Comparison of ENCODE assay signal across 19 cellular contexts in genomic region chr11:1372660-1373059, GRCh38. TPM values are rescaled to one million over a fixed set of nuclear protein-coding genes. Genes with fewer than 3 reads are reported as not detected.
DNase-seq lines count a peak whose midpoint lies in the region; ATAC-seq and TF ChIP-seq lines count a peak whose summit lies in the region.
"Had no signal": no experiment of that assay in that cellular context is flagged by ENCODE, and none has a peak within 500 bp of the region (broad histone marks: within the 10 kb centered on the region; RNA-seq: fewer than 3 reads in every experiment).

No MANE protein-coding gene starts in this region.

- H3K9me3 ChIP-seq in right atrium auricular region (no peaks in the 10 kb centered on the region), Panc1 (ENCODE audit: control insufficient read depth, insufficient read depth, low read depth, low read length) (no peaks in the 10 kb centered on the region)

- DNase-seq in Right ventricle myocardium inferior (ENCODE audit: missing footprints) (peak; percentile 42), right atrium auricular region (ENCODE audit: low spot score) (no peak), D341Med (ENCODE audit: low spot score) (peak; percentile 20), Panc1 (ENCODE audit: low read depth, low spot score) (no peak), kidney tubule cell (ENCODE audit: low spot score) (no peak)
- DNase-seq in effector CD4-positive, alpha-beta T cell, result peak; percentile 1
- DNase-seq: 8988T; Calu3; CD8-positive, alpha-beta T cell; DMS 273 treated with DMSO at 0.1 percent for 48 hours; DMS79; GDM1; GOT3; H9 had no signal

- H3K27ac ChIP-seq in right atrium auricular region (no peak overlapping the region), Panc1 (ENCODE audit: low read length) (peak overlapping the region; percentile 32; the same call in 1 of the 2 replicates)
- H3K27ac ChIP-seq: BLaER1 treated with 17β-estradiol and CSF1 and Interleukin-3, amounts not matched to agents 10 nM and 100 nM; HL-60; KMS-11 had no signal

- POLR2A ChIA-PET in Panc1 (lab: Charles Lee), result no interaction called here

- in situ Hi-C loops in Panc1 (cut with HindIII; ENCODE audit: low pct_unique_long_range_greater_than_20kb, low sequenced_read_pairs), result no loop called here

- intact Hi-C loops in Right ventricle myocardium inferior (cut with DNase I), result no loop called here
- intact Hi-C loops in Panc1 (cut with micrococcal nuclease; ENCODE audit: unreplicated experiment), result no loop called here

- no peak for TF ChIP-seq CTCF in right atrium auricular region (IDR thresholded peaks at IDR 0.05)
- TF ChIP-seq CTCF in Panc1 (IDR thresholded peaks at IDR 0.05), result no peak

- CTCF ChIA-PET in Panc1 (lab: Charles Lee), result no interaction called here

- H3K4me3 ChIP-seq in right atrium auricular region, result no peak overlapping the region
- no peak overlapping the region for H3K4me3 ChIP-seq in Panc1 (ENCODE audit: low read depth in 2 of 2, low read length in 2 of 2)
- H3K4me3 ChIP-seq: BLaER1 treated with 17β-estradiol and CSF1 and Interleukin-3, amounts not matched to agents 10 nM and 100 nM had no signal

- H3K4me1 ChIP-seq in right atrium auricular region (no peaks in the 10 kb centered on the region), Panc1 (ENCODE audit: control insufficient read depth, insufficient read depth, low read length) (peaks cover 18% of the 10 kb centered on the region)
- H3K4me1 ChIP-seq: BLaER1 treated with 17β-estradiol and CSF1 and Interleukin-3, amounts not matched to agents 10 nM and 100 nM had no signal

- no peaks in the 10 kb centered on the region for H3K36me3 ChIP-seq in right atrium auricular region
- H3K36me3 ChIP-seq in Panc1 (ENCODE audit: control insufficient read depth, insufficient read depth, low read length), result no peaks in the 10 kb centered on the region
- H3K36me3 ChIP-seq: BLaER1 treated with 17β-estradiol and CSF1 and Interleukin-3, amounts not matched to agents 10 nM and 100 nM had no signal

- no TSS peak for BruUV-seq in Panc1 (replicated peaks; lab: Mats Ljungman, UMichigan)

- H3K27me3 ChIP-seq in right atrium auricular region (no peaks in the 10 kb centered on the region), Panc1 (ENCODE audit: control insufficient read depth, insufficient read depth, low read length) (no peaks in the 10 kb centered on the region)
- H3K27me3 ChIP-seq: BLaER1 treated with 17β-estradiol and CSF1 and Interleukin-3, amounts not matched to agents 10 nM and 100 nM had no signal

- ATAC-seq in Right ventricle myocardium inferior (no peak), Panc1 (no peak), GM21619 (IDR thresholded peaks at IDR 0.05; ENCODE audit: unreplicated experiment) (no peak), HG02852 (IDR thresholded peaks at IDR 0.05; ENCODE audit: unreplicated experiment) (no peak)
- ATAC-seq: CD8-positive, alpha-beta T cell had no signal

RNA-seq across cellular contexts. Expression of gene BRSK2, which starts 17.1 kb away (rescaled TPM):
- total RNA-seq in Right ventricle myocardium inferior (1.4 TPM), right atrium auricular region (under 1 TPM; 0.19 to 0.51 TPM), Panc1 (2021; ENCODE audit: unreplicated experiment) (32.2 TPM)
- 47.7 TPM for polyA plus RNA-seq in Panc1 (2012; ENCODE audit: insufficient read length)

Comparison
In these comparisons a context has a peak if more than half of its experiments do, and no peak if none do; other contexts are left out.
1. DNase-seq: peak in Right ventricle myocardium inferior (single experiment), D341Med (single experiment) and effector CD4-positive, alpha-beta T cell (single experiment); none in right atrium auricular region (single experiment), Panc1 (single experiment) and kidney tubule cell (single experiment).
2. RNA of gene BRSK2, which starts 17.1 kb away (total RNA-seq): 32.2 TPM in Panc1 (single experiment); 1.4 TPM in Right ventricle myocardium inferior (single experiment) and 0.19 to 0.51 TPM in right atrium auricular region; every median in the first group is over 10 times any median in the second.